8 cellular contexts compared by ENCODE assay signal in genomic region chr3:160027541-160028195, GRCh38. TPM values are rescaled to one million over a fixed set of nuclear protein-coding genes. Genes with fewer than 3 reads are reported as not detected.
DNase-seq lines count a peak whose midpoint lies in the region; ATAC-seq and TF ChIP-seq lines count a peak whose summit lies in the region.

No MANE protein-coding gene starts in this region.

- peak; percentile 90 for ATAC-seq in GM21381 (IDR thresholded peaks at IDR 0.05; ENCODE audit: unreplicated experiment)
- peak; percentile 92 for ATAC-seq in HG03469 (IDR thresholded peaks at IDR 0.05; ENCODE audit: unreplicated experiment)

- H3K9me3 ChIP-seq in endodermal cell (ENCODE audit: control insufficient read depth, low read length), result no peaks in the 10 kb centered on the region

- H3K9ac ChIP-seq in endodermal cell (ENCODE audit: extremely low read depth, low read length, poor library complexity, severe bottlenecking), result no peak overlapping the region

- H3K27ac Mint-ChIP-seq in osteocyte (ENCODE audit: unreplicated experiment), result peak overlapping the region; percentile 40
- peak overlapping the region in 1 of 7 donors; percentile 51 for H3K27ac Mint-ChIP-seq in CD14-positive monocyte
- H3K27ac Mint-ChIP-seq in endodermal cell, result no peak overlapping the region

- no peaks in the 10 kb centered on the region for H3K4me1 ChIP-seq in endodermal cell (ENCODE audit: control insufficient read depth, insufficient read depth, low read length)

- H3K36me3 ChIP-seq in endodermal cell (ENCODE audit: control insufficient read depth, insufficient read depth, low read length), result no peaks in the 10 kb centered on the region

- no peak overlapping the region for H3K27ac ChIP-seq in endodermal cell (ENCODE audit: low read depth, low read length)

- WGBS in endodermal cell (ENCODE audit: insufficient coverage in 1 of 2, insufficient read length in 1 of 2), 2 experiments, result 90 to 98% methylated on average over 5 of the region's 6 CpGs

- H3K36me3 Mint-ChIP-seq in osteocyte (ENCODE audit: unreplicated experiment), result no peaks in the 10 kb centered on the region
- no peaks in the 10 kb centered on the region for H3K36me3 Mint-ChIP-seq in CD14-positive monocyte
- no peaks in the 10 kb centered on the region for H3K36me3 Mint-ChIP-seq in endodermal cell (ENCODE audit: low read depth)

- no peak overlapping the region for H3K4me3 Mint-ChIP-seq in osteocyte (ENCODE audit: unreplicated experiment)
- H3K4me3 Mint-ChIP-seq in CD14-positive monocyte, result peak overlapping the region in 1 of 2 donors; percentile 79
- no peak overlapping the region for H3K4me3 Mint-ChIP-seq in endodermal cell

- peak overlapping the region; percentile 4; the same call in 1 of the 2 replicates for H3K4me3 ChIP-seq in GM08714 (ENCODE audit: low read length)
- H3K4me3 ChIP-seq in endodermal cell (ENCODE audit: low read length), result no peak overlapping the region

- TF ChIP-seq CTCF in osteocyte (IDR thresholded peaks at IDR 0.05) (no peak), CD14-positive monocyte (IDR thresholded peaks at IDR 0.05) (no peak), endodermal cell (conservative IDR thresholded peaks at IDR 0.05) (no peak)

- H3K9me3 Mint-ChIP-seq in osteocyte (ENCODE audit: unreplicated experiment) (no peaks in the 10 kb centered on the region), CD14-positive monocyte (peaks cover 0 to 4% (median 0%) of the 10 kb centered on the region in 7 donors), endodermal cell (no peaks in the 10 kb centered on the region)

- H3K4me1 Mint-ChIP-seq in osteocyte (ENCODE audit: unreplicated experiment) (peaks cover 7% of the 10 kb centered on the region), CD14-positive monocyte (peaks cover 14% of the 10 kb centered on the region), endodermal cell (peaks cover 5% of the 10 kb centered on the region)

- H3K27me3 ChIP-seq in endodermal cell (ENCODE audit: control insufficient read depth, insufficient read depth, low read length, poor library complexity, severe bottlenecking), result no peaks in the 10 kb centered on the region

- H3K27me3 Mint-ChIP-seq in osteocyte (ENCODE audit: unreplicated experiment) (no peaks in the 10 kb centered on the region), CD14-positive monocyte (ENCODE audit: low read depth in 3 of 3) (peaks cover 0 to 5% (median 0%) of the 10 kb centered on the region in 3 donors), endodermal cell (ENCODE audit: insufficient read depth) (no peaks in the 10 kb centered on the region)

- peak; percentile 3 to 17 for DNase-seq in activated CD4-positive, alpha-beta T cell treated with anti-CD3 and anti-CD28 coated beads, Interleukin-2, amount 50 U/mL, for 48 hours
- DNase-seq in osteocyte (ENCODE audit: extremely low spot score, unreplicated experiment), result no peak
- DNase-seq in germinal center (ENCODE audit: low spot score), result no peak
- no peak for DNase-seq in CD14-positive monocyte (ENCODE audit: low spot score)
- DNase-seq in endodermal cell, result no peak

- intact Hi-C loops in CD14-positive monocyte (cut with micrococcal nuclease), result no loop called here

RNA-seq across cellular contexts. Expression of gene IL12A, which starts 39.0 kb away (rescaled TPM):
- total RNA-seq in osteocyte (0.50 TPM in 1 of 2 replicates, not detected in the other), endodermal cell (not detected)
- under 1 TPM in 1 of 2 donors, not detected in 1; 0.24 TPM for polyA plus RNA-seq in CD14-positive monocyte
- polyA plus RNA-seq in endodermal cell (2013, experiment 1 of 2), result 0.39 TPM
- 0.29 TPM for polyA plus RNA-seq in endodermal cell (2013, experiment 2 of 2)

Comparison
In these comparisons a context has a peak if more than half of its experiments do, and no peak if none do; other contexts are left out.
1. DNase-seq: peak in activated CD4-positive, alpha-beta T cell treated with anti-CD3 and anti-CD28 coated beads, Interleukin-2, amount 50 U/mL, for 48 hours (2 of 2); none in osteocyte (single experiment), germinal center (single experiment), CD14-positive monocyte (single experiment) and endodermal cell (single experiment).